Comparison of ENCODE assay signal across 10 cellular contexts in genomic region chr13:76019421-76020044, GRCh38.
DNase-seq lines count a peak whose midpoint lies in the region; ATAC-seq and TF ChIP-seq lines count a peak whose summit lies in the region.
"Had no signal": no experiment of that assay in that cellular context is flagged by ENCODE, and none has a peak within 500 bp of the region (broad histone marks: within the 10 kb centered on the region; RNA-seq: fewer than 3 reads in every experiment).

No MANE protein-coding gene starts in this region.

- no peaks in the 10 kb centered on the region for H3K9me3 ChIP-seq in mammary epithelial cell (replicated peaks; ENCODE audit: insufficient read depth, low read length)
- no peaks in the 10 kb centered on the region for H3K9me3 ChIP-seq in SJCRH30 (replicated peaks)
- H3K9me3 ChIP-seq in ovary: no peaks in the 10 kb centered on the region

- no peaks in the 10 kb centered on the region for H3K79me2 ChIP-seq in mammary epithelial cell (ENCODE audit: insufficient read depth, low read length)

- no peaks in the 10 kb centered on the region for H3K27me3 Mint-ChIP-seq in MCF 10A (ENCODE audit: insufficient read depth, unreplicated experiment)
- H3K27me3 Mint-ChIP-seq: stimulated activated naive CD8-positive, alpha-beta T cell treated with anti-CD3 and anti-CD28 coated beads, Interleukin-15, Interleukin-2, amounts not matched to agents 100 ng/mL and 50 ng/mL, for 24 hours had no signal

- H3K4me1 ChIP-seq in mammary epithelial cell (ENCODE audit: insufficient read depth, low read length): peaks cover 27% of the 10 kb centered on the region
- peaks cover 6% of the 10 kb centered on the region; the same call in 1 of the 2 replicates for H3K4me1 ChIP-seq in SJCRH30
- H3K4me1 ChIP-seq in ovary (ENCODE audit: insufficient read depth): peaks cover 2% of the 10 kb centered on the region

- POLR2A ChIA-PET in MCF 10A (lab: Yijun Ruan, JAX): no interaction called here

- WGBS in mammary epithelial cell (ENCODE audit: low coverage, missing lambda C conversion rate): 96% methylated on average over 21 of the region's 21 CpGs
- 75 to 84% (median 78%) methylated on average over 21 of the region's 21 CpGs for WGBS in ovary, 3 donors

- no peaks in the 10 kb centered on the region for H4K20me1 ChIP-seq in mammary epithelial cell (ENCODE audit: insufficient read depth, low read length)

- dilution Hi-C loops in mammary epithelial cell (cut with HindIII; ENCODE audit: low sequenced_read_pairs): no loop called here

- no peaks in the 10 kb centered on the region for H3K9me3 Mint-ChIP-seq in MCF 10A (ENCODE audit: unreplicated experiment)
- H3K9me3 Mint-ChIP-seq: stimulated activated naive CD8-positive, alpha-beta T cell treated with anti-CD3 and anti-CD28 coated beads, Interleukin-15, Interleukin-2, amounts not matched to agents 100 ng/mL and 50 ng/mL, for 24 hours had no signal

- H3K4me1 Mint-ChIP-seq in MCF 10A (ENCODE audit: insufficient read depth, unreplicated experiment): peaks cover 12% of the 10 kb centered on the region

- TF ChIP-seq POLR2A in ovary (IDR thresholded peaks at IDR 0.05): no peak

- peak in 1 of 2 donors; percentile 44 for ATAC-seq in left cardiac atrium
- no peak for ATAC-seq in GM18873 (IDR thresholded peaks at IDR 0.05; ENCODE audit: low FRiP score, unreplicated experiment)
- ATAC-seq in GM18870 (IDR thresholded peaks at IDR 0.05; ENCODE audit: unreplicated experiment): no peak

- H3K27ac Mint-ChIP-seq in MCF 10A (ENCODE audit: low read depth, unreplicated experiment): no peak overlapping the region
- H3K27ac Mint-ChIP-seq: stimulated activated naive CD8-positive, alpha-beta T cell treated with anti-CD3 and anti-CD28 coated beads, Interleukin-15, Interleukin-2, amounts not matched to agents 100 ng/mL and 50 ng/mL, for 24 hours had no signal

- H3K36me3 ChIP-seq in mammary epithelial cell (ENCODE audit: insufficient read depth, low read length) (no peaks in the 10 kb centered on the region), SJCRH30 (no peaks in the 10 kb centered on the region), ovary (no peaks in the 10 kb centered on the region)

- no peak overlapping the region for H3K4me3 Mint-ChIP-seq in MCF 10A (ENCODE audit: unreplicated experiment)
- H3K4me3 Mint-ChIP-seq: stimulated activated naive CD8-positive, alpha-beta T cell treated with anti-CD3 and anti-CD28 coated beads, Interleukin-15, Interleukin-2, amounts not matched to agents 100 ng/mL and 50 ng/mL, for 24 hours had no signal

- H3K36me3 Mint-ChIP-seq in MCF 10A (ENCODE audit: insufficient read depth, unreplicated experiment): no peaks in the 10 kb centered on the region

- H3K27ac ChIP-seq in mammary epithelial cell (ENCODE audit: insufficient read depth, low read depth, low read length) (no peak overlapping the region), SJCRH30 (no peak overlapping the region), temporal lobe (ENCODE audit: low read depth, low read length) (peak overlapping the region; percentile 64), ovary (no peak overlapping the region)

- H3K4me3 ChIP-seq in mammary epithelial cell (replicated peaks in 1 of 3; ENCODE audit: insufficient read depth in 1 of 3, low read depth in 2 of 3, low read length in 3 of 3): no peak overlapping the region
- no peak overlapping the region for H3K4me3 ChIP-seq in SJCRH30
- no peak overlapping the region for H3K4me3 ChIP-seq in ovary

- DNase-seq in MCF 10A (ENCODE audit: unreplicated experiment) (peak; percentile 11), mammary epithelial cell (no peak), SJCRH30 (peak; percentile 7 to 35), left cardiac atrium (peak; percentile 22), ovary (no peak)
- DNase-seq: activated T-cell treated with anti-CD3 and anti-CD28 coated beads for 4 hours had no signal

- BruUV-seq in MCF 10A (replicated peaks; lab: Mats Ljungman, UMichigan): no TSS peak
- no TSS peak for BruUV-seq in mammary epithelial cell (replicated peaks; lab: Mats Ljungman, UMichigan)

- no peak for TF ChIP-seq EP300 in ovary (IDR thresholded peaks at IDR 0.05)

- TF ChIP-seq CTCF in MCF 10A (IDR thresholded peaks at IDR 0.05; ENCODE audit: unreplicated experiment) (peak; percentile 9), mammary epithelial cell (conservative IDR thresholded peaks at IDR 0.05 in 1 of 2, IDR thresholded peaks at IDR 0.05 in 1 of 2; ENCODE audit: extremely low read depth in 1 of 2, insufficient read depth in 1 of 2, low read depth in 1 of 2, low read length in 2 of 2) (peak in 1 of 2 donors; percentile 2), ovary (IDR thresholded peaks at IDR 0.05) (no peak)

- H2AFZ ChIP-seq in mammary epithelial cell (ENCODE audit: low read depth, low read length): no peak overlapping the region

- CTCF ChIA-PET in MCF 10A (lab: Yijun Ruan, JAX): no interaction called here
- CTCF ChIA-PET in mammary epithelial cell (lab: Charles Lee; ENCODE audit: low non-redundant PET): no interaction called here

- H3K4me2 ChIP-seq in mammary epithelial cell (ENCODE audit: insufficient read depth, low read depth, low read length): no peak overlapping the region

- in situ Hi-C loops in mammary epithelial cell (cut with MboI; ENCODE audit: low sequenced_read_pairs in 2 of 2): loop anchor here (25.0 kb wide), 1 partner anchor 332 kb away; no protein-coding TSS in a partner anchor

- H3K27me3 ChIP-seq in mammary epithelial cell (ENCODE audit: insufficient read depth, low read length) (no peaks in the 10 kb centered on the region), SJCRH30 (no peaks in the 10 kb centered on the region), ovary (no peaks in the 10 kb centered on the region)

- intact Hi-C loops in MCF 10A (cut with micrococcal nuclease) (loop anchor here (5.0 kb wide), 3 partner anchors 322 to 883 kb away; no protein-coding TSS in a partner anchor), mammary epithelial cell (cut with micrococcal nuclease) (loop anchor here (5.0 kb wide), 2 partner anchors 327 to 868 kb away; partner anchors contain the start of gene KCTD12), left cardiac atrium (cut with DNase I) (loop anchor here in 1 of 2 donors (10.0 kb wide), 2 partner anchors 105 to 455 kb away; no protein-coding TSS in a partner anchor), ovary (cut with DNase I) (no loop called here)

- H3K9ac ChIP-seq in mammary epithelial cell (ENCODE audit: insufficient read depth, low read length): no peak overlapping the region

Comparison
In these comparisons a context has a peak if more than half of its experiments do, and no peak if none do; other contexts are left out.
1. DNase-seq: peak in MCF 10A (single experiment), SJCRH30 (2 of 2) and left cardiac atrium (single experiment); none in mammary epithelial cell (single experiment) and ovary (0 of 5).
2. intact Hi-C loops: an anchor here in MCF 10A (5.0 kb wide) and mammary epithelial cell (5.0 kb wide); none called in ovary.